Comparison of ENCODE assay signal across 2 cellular contexts in genomic region chr19:40755248-40755624, GRCh38.
TF ChIP-seq lines count a peak whose summit lies in the region.

No MANE protein-coding gene starts in this region.

TF ChIP-seq in A549, 52 proteins besides CTCF, POLR2A, EP300 and RAD21 (continued from another document):
- TF ChIP-seq CHD4 (IDR thresholded peaks at IDR 0.05; ENCODE audit: borderline replicate concordance), result no peak
- TF ChIP-seq SREBF2 (IDR thresholded peaks at IDR 0.05), result no peak
- no peak for TF ChIP-seq ZSCAN20 (CRISPR knock-in tag; IDR thresholded peaks at IDR 0.05)
- TF ChIP-seq NFE2L2 (conservative IDR thresholded peaks at IDR 0.05; ENCODE audit: low read length), result no peak
- TF ChIP-seq ESRRA (IDR thresholded peaks at IDR 0.05; ENCODE audit: borderline replicate concordance, low read length), result no peak
- no peak for TF ChIP-seq KDM1A (IDR thresholded peaks at IDR 0.05; ENCODE audit: low read depth)
- no peak for TF ChIP-seq REST (IDR thresholded peaks at IDR 0.05)
- no peak for TF ChIP-seq POLR2AphosphoS2 (conservative IDR thresholded peaks at IDR 0.05; ENCODE audit: low read length)
- no peak for TF ChIP-seq CBX2 (IDR thresholded peaks at IDR 0.05; ENCODE audit: borderline replicate concordance, low read depth)
- no peak for TF ChIP-seq FOSB (CRISPR knock-in tag; IDR thresholded peaks at IDR 0.05)
- no peak for TF ChIP-seq HOXA7 (CRISPR knock-in tag; IDR thresholded peaks at IDR 0.05)
- no peak for TF ChIP-seq ATOH8 (CRISPR knock-in tag; IDR thresholded peaks at IDR 0.05; ENCODE audit: low read depth)
- TF ChIP-seq HOXB5 (CRISPR knock-in tag; IDR thresholded peaks at IDR 0.05), result no peak
- no peak for TF ChIP-seq RNF2 (IDR thresholded peaks at IDR 0.05; ENCODE audit: borderline replicate concordance, low read depth)

TF ChIP-seq in SK-N-SH treated with all-trans-retinoic acid at 6 μM for 48 hours, 23 proteins besides CTCF, POLR2A, EP300 and RAD21 (continued from another document):
- TF ChIP-seq PATZ1 (CRISPR knock-in tag; IDR thresholded peaks at IDR 0.05; ENCODE audit: borderline replicate concordance) (no peak), ZNF565 (CRISPR knock-in tag; conservative IDR thresholded peaks at IDR 0.05; ENCODE audit: low read depth) (no peak), TSHZ2 (CRISPR knock-in tag; IDR thresholded peaks at IDR 0.05) (no peak), CSDC2 (CRISPR knock-in tag; IDR thresholded peaks at IDR 0.05) (no peak), ZFP30 (CRISPR knock-in tag; IDR thresholded peaks at IDR 0.05) (no peak), ESRRG (CRISPR knock-in tag; IDR thresholded peaks at IDR 0.05) (no peak), BACH2 (CRISPR knock-in tag; IDR thresholded peaks at IDR 0.05; ENCODE audit: borderline replicate concordance) (no peak), CSRNP3 (CRISPR knock-in tag; IDR thresholded peaks at IDR 0.05) (no peak), CREB5 (CRISPR knock-in tag; IDR thresholded peaks at IDR 0.05; ENCODE audit: low read depth) (no peak), ZNF70 (CRISPR knock-in tag; IDR thresholded peaks at IDR 0.05) (no peak)
